ENCODE assay signal across 15 cellular contexts in the genomic region with DNA sequence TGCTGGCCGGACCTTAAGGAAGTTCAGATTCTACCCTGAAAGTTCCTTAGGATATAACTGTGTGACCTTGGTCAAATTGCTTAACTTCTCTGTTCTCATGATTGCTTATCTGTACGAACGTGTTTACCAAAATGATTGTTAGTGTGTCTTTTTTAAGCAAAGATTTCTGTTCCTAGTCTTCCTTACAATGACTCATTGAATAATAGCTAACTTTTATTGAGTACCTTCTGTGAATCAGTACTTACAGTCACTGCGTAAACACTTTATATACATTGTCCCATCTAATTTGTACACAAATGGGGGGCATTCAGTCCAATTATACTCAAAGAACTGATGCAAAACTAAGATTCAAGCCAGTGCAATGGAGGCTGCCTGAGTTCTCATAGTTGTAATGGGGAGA. TPM values are rescaled to one million over a fixed set of nuclear protein-coding genes. Genes with fewer than 3 reads are reported as not detected.
A peak's percentile ranks its signal among the peaks of the same experiment; 100 is the strongest.
DNase-seq lines count a peak whose midpoint lies in the region; ATAC-seq, FAIRE-seq and TF ChIP-seq lines count a peak whose summit lies in the region.
"Had no signal": no experiment of that assay in that cellular context is flagged by ENCODE, and none has a peak within 500 bp of the region (broad histone marks: within the 10 kb centered on the region; RNA-seq: fewer than 3 reads in every experiment).

No MANE protein-coding gene starts in this region.

- no peak overlapping the region for H3K27ac Mint-ChIP-seq in type B pancreatic cell
- H3K27ac Mint-ChIP-seq in CD14-positive monocyte = no peak overlapping the region
- H3K27ac Mint-ChIP-seq: B cell had no signal

- H3K4me2 ChIP-seq in IMR-90 (ENCODE audit: low read depth, low read length) = no peak overlapping the region
- H3K4me2 ChIP-seq in mesenchymal stem cell (ENCODE audit: low read length, poor library complexity, severe bottlenecking) = no peak overlapping the region

- no peak overlapping the region for H3K4me3 ChIP-seq in IMR-90 (ENCODE audit: insufficient read depth, low read depth, low read length)
- no peak overlapping the region for H3K4me3 ChIP-seq in bronchial epithelial cell (ENCODE audit: low read depth, low read length)
- H3K4me3 ChIP-seq in mesenchymal stem cell (ENCODE audit: insufficient read depth in 1 of 2, low read depth in 1 of 2, low read length in 2 of 2) = no peak overlapping the region

- DNase-seq in Caki2 (ENCODE audit: low read depth) = peak; percentile 2
- peak; percentile 12 for DNase-seq in IMR-90
- peak; percentile 70 for DNase-seq in bronchial epithelial cell (ENCODE audit: low read depth)
- DNase-seq in mesenchymal stem cell = no peak
- DNase-seq in type B pancreatic cell (ENCODE audit: extremely low spot score, unreplicated experiment) = no peak
- no peak for DNase-seq in NCI-H510A (lab: John Stamatoyannopoulos, UW)
- no peak for DNase-seq in NK-92 treated with Interleukin-12 subunit alpha and Interleukin-12 subunit beta, amount 100 ng/mL, for 24 hours (lab: John Stamatoyannopoulos, UW)
- DNase-seq in CD14-positive monocyte (ENCODE audit: low spot score) = no peak
- DNase-seq: NCI-H774 had no signal

- no peak for TF ChIP-seq POLR2A in IMR-90 (IDR thresholded peaks at IDR 0.05; ENCODE audit: low read depth, low read length)

- dilution Hi-C loops in IMR-90 (cut with HindIII; ENCODE audit: low sequenced_read_pairs, unreplicated experiment) = no loop called here

- H2AFZ ChIP-seq in IMR-90 (replicated peaks; ENCODE audit: low read length, poor library complexity) = no peak overlapping the region
- no peak overlapping the region for H2AFZ ChIP-seq in mesenchymal stem cell (ENCODE audit: low read depth, low read length)

- H4K8ac ChIP-seq in IMR-90 (ENCODE audit: low read depth in 2 of 2, low read length in 2 of 2) (no peak overlapping the region), mesenchymal stem cell (ENCODE audit: low read length) (no peak overlapping the region)

- no peaks in the 10 kb centered on the region for H3K79me1 ChIP-seq in IMR-90 (ENCODE audit: low read depth in 1 of 2, low read length in 2 of 2)
- H3K79me1 ChIP-seq in mesenchymal stem cell (replicated peaks; ENCODE audit: low read length, poor library complexity, severe bottlenecking) = no peaks in the 10 kb centered on the region

- H3K9me3 Mint-ChIP-seq in type B pancreatic cell = no peaks in the 10 kb centered on the region
- H3K9me3 Mint-ChIP-seq in CD14-positive monocyte = peaks cover 0 to 6% (median 0%) of the 10 kb centered on the region in 7 donors
- H3K9me3 Mint-ChIP-seq: CD4-positive, alpha-beta memory T cell had no signal

- H3K23ac ChIP-seq in IMR-90 (ENCODE audit: low read depth, low read length) (no peak overlapping the region), mesenchymal stem cell (ENCODE audit: low read length in 2 of 2) (no peak overlapping the region)

- WGBS in IMR-90 (ENCODE audit: extremely low coverage in 2 of 2, insufficient read length in 1 of 2), 2 experiments = no CpG with 5 or more reads among the region's 4 CpGs
- WGBS in mesenchymal stem cell = 95% methylated on average over 2 of the region's 4 CpGs

- no peak overlapping the region for H3K4ac ChIP-seq in IMR-90 (ENCODE audit: low read depth, low read length)
- H3K4ac ChIP-seq in mesenchymal stem cell (ENCODE audit: low read depth in 1 of 2, low read length in 2 of 2) = no peak overlapping the region

- no peak overlapping the region for H2BK20ac ChIP-seq in IMR-90 (ENCODE audit: low read depth, low read length)

- H3K9ac ChIP-seq in IMR-90 (ENCODE audit: low read depth, low read length) = no peak overlapping the region
- no peak overlapping the region for H3K9ac ChIP-seq in mesenchymal stem cell (ENCODE audit: low read length)

- H2BK15ac ChIP-seq in IMR-90 (ENCODE audit: low read depth, low read length) (no peak overlapping the region), mesenchymal stem cell (ENCODE audit: low read depth, poor library complexity, severe bottlenecking) (no peak overlapping the region)

- CTCF ChIA-PET in IMR-90 (lab: Yijun Ruan, JAX) = interaction anchor here (0.5 to 1.4 kb wide), 9 partner anchors 8 to 1032 kb away, joined by 3 to 8 read pairs (median 4); no protein-coding TSS in a partner anchor

- no peak overlapping the region for H4K5ac ChIP-seq in IMR-90 (ENCODE audit: low read depth, low read length)

- H2AK5ac ChIP-seq in IMR-90 (ENCODE audit: low read depth, low read length) (no peak overlapping the region; the same call in 1 of the 2 replicates), mesenchymal stem cell (ENCODE audit: low read length, severe bottlenecking) (no peak overlapping the region)

- H2AK9ac ChIP-seq in IMR-90 (replicated peaks; ENCODE audit: low read depth, low read length, poor library complexity) = no peak overlapping the region

- H3K27ac ChIP-seq in IMR-90 (ENCODE audit: insufficient read depth, low read length) (no peak overlapping the region), mesenchymal stem cell (ENCODE audit: low read length, poor library complexity, severe bottlenecking) (peak overlapping the region; percentile 44)

- H3K36me3 ChIP-seq in IMR-90 (ENCODE audit: control insufficient read depth, insufficient read depth, low read length) = no peaks in the 10 kb centered on the region
- no peaks in the 10 kb centered on the region for H3K36me3 ChIP-seq in bronchial epithelial cell (ENCODE audit: control insufficient read depth, insufficient read depth, low read length)
- H3K36me3 ChIP-seq in mesenchymal stem cell (ENCODE audit: control insufficient read depth in 1 of 2, insufficient read depth in 2 of 2, low read depth in 1 of 2, low read length in 2 of 2) = peaks cover 0 to 4% of the 10 kb centered on the region in 2 experiments

- intact Hi-C loops in IMR-90 (cut with micrococcal nuclease) = loop anchor here (5.0 kb wide), 2 partner anchors 723 to 953 kb away; no protein-coding TSS in a partner anchor
- intact Hi-C loops in CD14-positive monocyte (cut with micrococcal nuclease) = no loop called here

- H3K27me3 ChIP-seq in IMR-90 (ENCODE audit: control insufficient read depth, insufficient read depth, low read length) (peaks cover 12% of the 10 kb centered on the region), bronchial epithelial cell (ENCODE audit: control insufficient read depth, insufficient read depth, low read length) (no peaks in the 10 kb centered on the region), mesenchymal stem cell (ENCODE audit: control insufficient read depth in 1 of 2, insufficient read depth in 1 of 2, low read length in 2 of 2) (peaks cover 0 to 2% of the 10 kb centered on the region in 2 experiments)

- H2BK120ac ChIP-seq in IMR-90 (ENCODE audit: low read depth, low read length) = no peak overlapping the region
- no peak overlapping the region for H2BK120ac ChIP-seq in mesenchymal stem cell (ENCODE audit: low read depth, low read length)

- H3K14ac ChIP-seq in IMR-90 (replicated peaks; ENCODE audit: low read depth, low read length) (no peak overlapping the region), mesenchymal stem cell (ENCODE audit: low read length in 2 of 2) (no peak overlapping the region)

- H2BK5ac ChIP-seq in IMR-90 (ENCODE audit: low read depth, low read length, poor library complexity, severe bottlenecking) (no peak overlapping the region), mesenchymal stem cell (ENCODE audit: low read depth, low read length, poor library complexity, severe bottlenecking) (no peak overlapping the region)

- in situ Hi-C loops in Caki2 (cut with HindIII; ENCODE audit: low pct_unique_long_range_greater_than_20kb, low sequenced_read_pairs) (no loop called here), IMR-90 (cut with MboI; ENCODE audit: low sequenced_read_pairs) (loop anchor here (10.0 kb wide), 1 partner anchor 941 kb away; no protein-coding TSS in a partner anchor)

- H3K4me3 Mint-ChIP-seq in type B pancreatic cell = no peak overlapping the region
- H3K4me3 Mint-ChIP-seq in CD14-positive monocyte = no peak overlapping the region
- H3K4me3 Mint-ChIP-seq: B cell; CD4-positive, alpha-beta memory T cell had no signal

- no peak for TF ChIP-seq CTCF in IMR-90 (conservative IDR thresholded peaks at IDR 0.05; ENCODE audit: low read depth, low read length)
- no peak for TF ChIP-seq CTCF in bronchial epithelial cell (IDR thresholded peaks at IDR 0.05; ENCODE audit: insufficient read depth, low read length, severe bottlenecking)
- no peak for TF ChIP-seq CTCF in type B pancreatic cell (conservative IDR thresholded peaks at IDR 0.05)
- no peak for TF ChIP-seq CTCF in CD14-positive monocyte (IDR thresholded peaks at IDR 0.05)

- no peaks in the 10 kb centered on the region for H4K20me1 ChIP-seq in IMR-90 (ENCODE audit: insufficient read depth, low read length)

- no peaks in the 10 kb centered on the region for H3K4me1 ChIP-seq in IMR-90 (ENCODE audit: control insufficient read depth, insufficient read depth, low read length)
- peaks cover 10% of the 10 kb centered on the region for H3K4me1 ChIP-seq in mesenchymal stem cell (ENCODE audit: control insufficient read depth, insufficient read depth, low read depth, low read length)

- no peak for FAIRE-seq in bronchial epithelial cell (lab: Jason Lieb, UNC)

- H3K18ac ChIP-seq in IMR-90 (ENCODE audit: low read depth, low read length) (no peak overlapping the region), mesenchymal stem cell (ENCODE audit: low read depth in 1 of 2, low read length in 2 of 2) (no peak overlapping the region)

- peaks cover 12% of the 10 kb centered on the region for H3K27me3 Mint-ChIP-seq in type B pancreatic cell
- peaks cover 32 to 48% (median 37%) of the 10 kb centered on the region in 3 donors for H3K27me3 Mint-ChIP-seq in CD14-positive monocyte (ENCODE audit: low read depth in 3 of 3)
- H3K27me3 Mint-ChIP-seq: CD4-positive, alpha-beta memory T cell had no signal

- H4K91ac ChIP-seq in IMR-90 (ENCODE audit: insufficient read depth, low read depth, low read length) (no peak overlapping the region), mesenchymal stem cell (ENCODE audit: low read length) (no peak overlapping the region)

- H3K4me1 Mint-ChIP-seq in type B pancreatic cell (ENCODE audit: unreplicated experiment) (peaks cover 20% of the 10 kb centered on the region), CD14-positive monocyte (peaks cover 15% of the 10 kb centered on the region)

- no peak for TF ChIP-seq RAD21 in IMR-90 (IDR thresholded peaks at IDR 0.05; ENCODE audit: low read length)

- H3K9me3 ChIP-seq in IMR-90 (ENCODE audit: control insufficient read depth, insufficient read depth, low read length) (peaks cover under 1% of the 10 kb centered on the region; the same call in 1 of the 2 replicates), mesenchymal stem cell (ENCODE audit: control insufficient read depth, low read length) (no peaks in the 10 kb centered on the region)

- BruUV-seq in IMR-90 (replicated peaks; lab: Mats Ljungman, UMichigan) = no TSS peak

- H2BK12ac ChIP-seq in mesenchymal stem cell (ENCODE audit: low read length in 2 of 2) = no peak overlapping the region

- H3K56ac ChIP-seq in IMR-90 (ENCODE audit: extremely low read depth, insufficient read depth, low read length) = no peak overlapping the region

- H3K36me3 Mint-ChIP-seq in type B pancreatic cell (no peaks in the 10 kb centered on the region), CD14-positive monocyte (no peaks in the 10 kb centered on the region)

- ATAC-seq in IMR-90 (ENCODE audit: low read depth) = no peak
- ATAC-seq: Panc1, Right ventricle myocardium inferior had no signal

- POLR2A ChIA-PET in IMR-90 (lab: Charles Lee; ENCODE audit: unreplicated experiment) = no interaction called here

- no peaks in the 10 kb centered on the region for H3K9me1 ChIP-seq in IMR-90 (ENCODE audit: insufficient read depth, low read length)

RNA-seq across cellular contexts. Expression of a gene that starts 4.2 kb away (rescaled TPM):
- not detected in 2 replicates for total RNA-seq in Caki2 (2014; rRNA removed; shearing (Covaris generic); ENCODE audit: low replicate concordance)
- total RNA-seq in IMR-90 (2012; rRNA removed) (under 0.01 TPM in 1 of 2 replicates, not detected in the other), bronchial epithelial cell (10.5 and 15.7 TPM in 2 replicates), type B pancreatic cell (ENCODE audit: low replicate concordance) (12.2 and 25.3 TPM in 2 replicates)
- polyA plus RNA-seq in IMR-90 (2012; rRNA removed) (0.03 and 0.13 TPM in 2 replicates), CD14-positive monocyte (not detected)
- polyA plus RNA-seq in IMR-90 (2012; cell fraction: cytosol; rRNA removed) = 0.04 and 0.21 TPM in 2 replicates
- polyA plus RNA-seq in IMR-90 (2012; cell fraction: nucleus; rRNA removed; ENCODE audit: low replicate concordance) = 0.15 TPM in 1 of 2 replicates, not detected in the other
- not detected for polyA plus RNA-seq in mesenchymal stem cell (2013, experiment 1 of 2)
- not detected for polyA plus RNA-seq in mesenchymal stem cell (2013, experiment 2 of 2)
- total RNA-seq: H4, NCI-H460 had no signal

RNA-seq across cellular contexts. Expression of a gene that starts 36.0 kb away (rescaled TPM):
- 0.14 and 1.6 TPM in 2 replicates for total RNA-seq in Caki2 (2014; rRNA removed; shearing (Covaris generic); ENCODE audit: low replicate concordance)
- total RNA-seq in IMR-90 (2012; rRNA removed) = 1.4 and 2.3 TPM in 2 replicates
- 1.4 and 1.6 TPM in 2 replicates for polyA plus RNA-seq in IMR-90 (2012; rRNA removed)
- polyA plus RNA-seq in IMR-90 (2012; cell fraction: cytosol; rRNA removed) = 1.0 and 1.6 TPM in 2 replicates
- polyA plus RNA-seq in IMR-90 (2012; cell fraction: nucleus; rRNA removed; ENCODE audit: low replicate concordance) = 0.76 and 3.6 TPM in 2 replicates
- 24.5 and 52.6 TPM in 2 replicates for total RNA-seq in bronchial epithelial cell
- 0.58 TPM for polyA plus RNA-seq in mesenchymal stem cell (2013, experiment 1 of 2)
- 0.30 TPM for polyA plus RNA-seq in mesenchymal stem cell (2013, experiment 2 of 2)
- total RNA-seq in type B pancreatic cell (ENCODE audit: low replicate concordance) = 19.1 and 59.0 TPM in 2 replicates
- polyA plus RNA-seq in CD14-positive monocyte = 1 to 10 TPM; 3.6 to 5.4 TPM

Comparison
In these comparisons a context has a peak if more than half of its experiments do, and no peak if none do; other contexts are left out.
1. DNase-seq: peak in Caki2 (single experiment), IMR-90 (single experiment) and bronchial epithelial cell (single experiment); none in mesenchymal stem cell (single experiment), type B pancreatic cell (single experiment), NCI-H510A (single experiment), NK-92 treated with Interleukin-12 subunit alpha and Interleukin-12 subunit beta, amount 100 ng/mL, for 24 hours (single experiment) and CD14-positive monocyte (single experiment).
2. RNA of a gene that starts 4.2 kb away (total RNA-seq): 12.2 to 25.3 TPM in type B pancreatic cell and 10.5 to 15.7 TPM in bronchial epithelial cell; not detected in Caki2 and under 0.01 TPM in IMR-90; every median in the first group is over 10 times any median in the second.